Comparison of ENCODE assay signal across 10 cellular contexts in the genomic region with DNA sequence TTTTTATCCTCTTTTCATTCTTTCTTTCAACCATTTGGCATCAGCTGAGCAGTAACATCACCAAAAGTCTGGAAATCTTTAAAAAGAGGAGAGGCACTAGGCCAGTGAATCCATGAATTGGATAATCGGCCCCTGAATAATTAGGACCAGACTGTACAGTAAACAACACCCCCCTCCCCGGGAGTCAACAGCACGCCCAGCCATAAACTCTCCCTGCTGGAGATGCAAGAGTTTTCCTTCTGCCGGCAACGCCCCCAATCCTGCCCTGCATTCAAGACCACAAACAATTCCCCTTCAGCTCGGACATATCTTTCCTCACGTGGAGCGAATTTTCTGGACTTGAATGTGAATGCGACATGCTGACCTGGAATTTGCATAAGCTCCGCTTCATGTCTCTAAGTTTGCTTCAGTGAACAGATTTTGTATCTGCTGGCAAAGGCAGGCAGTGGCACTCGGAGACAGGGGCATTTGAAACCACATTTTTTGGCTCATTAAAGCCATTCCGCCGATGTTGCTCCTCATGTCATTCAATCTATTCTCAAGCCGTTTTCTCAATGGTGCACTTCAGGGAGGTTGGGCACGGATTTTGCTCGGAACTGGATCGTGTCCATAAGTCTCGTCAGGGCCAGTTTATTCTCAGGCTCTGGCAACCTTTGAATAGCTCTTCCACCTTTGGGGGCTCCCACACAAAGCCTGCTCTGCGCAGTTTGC. TPM values are rescaled to one million over a fixed set of nuclear protein-coding genes. Genes with fewer than 3 reads are reported as not detected.
DNase-seq lines count a peak whose midpoint lies in the region; ATAC-seq and TF ChIP-seq lines count a peak whose summit lies in the region.
"Had no signal": no experiment of that assay in that cellular context is flagged by ENCODE, and none has a peak within 500 bp of the region (broad histone marks: within the 10 kb centered on the region; RNA-seq: fewer than 3 reads in every experiment).

No MANE protein-coding gene starts in this region.

- no peaks in the 10 kb centered on the region for H3K79me2 ChIP-seq in DOHH2 (ENCODE audit: control insufficient read depth, low read length)
- H3K79me2 ChIP-seq in OCI-LY3 (ENCODE audit: low read length) = no peaks in the 10 kb centered on the region

- intact Hi-C loops in sciatic nerve (cut with DNase I) (no loop called here), right lobe of liver (cut with DNase I) (no loop called here)

- H3F3A ChIP-seq in DOHH2 (ENCODE audit: control insufficient read depth, insufficient read depth) = peaks cover 20% of the 10 kb centered on the region

- no peak for DNase-seq in glutamatergic neuron
- DNase-seq in sciatic nerve (ENCODE audit: low spot score) = no peak
- no peak for DNase-seq in T-helper 9 cell
- DNase-seq in NCI-H2107 treated with DMSO at 0.1 percent for 48 hours (lab: John Stamatoyannopoulos, UW; ENCODE audit: unreplicated experiment) = no peak
- DNase-seq in right lobe of liver = no peak
- DNase-seq: adrenal gland, mesendoderm had no signal

- H3K36me3 Mint-ChIP-seq in glutamatergic neuron (ENCODE audit: unreplicated experiment) = no peaks in the 10 kb centered on the region

- peak overlapping the region; percentile 46 for H3K4me3 ChIP-seq in DOHH2 (ENCODE audit: low read length)
- H3K4me3 ChIP-seq in OCI-LY3 (ENCODE audit: low read length) = peak overlapping the region; percentile 75
- no peak overlapping the region for H3K4me3 ChIP-seq in right lobe of liver
- H3K4me3 ChIP-seq: adrenal gland had no signal

- no peak for TF ChIP-seq CTCF in DOHH2 (IDR thresholded peaks at IDR 0.05; ENCODE audit: low read depth, low read length, poor library complexity, severe bottlenecking)
- TF ChIP-seq CTCF in OCI-LY3 (IDR thresholded peaks at IDR 0.05; ENCODE audit: low read depth, low read length) = no peak
- no peak for TF ChIP-seq CTCF in glutamatergic neuron (IDR thresholded peaks at IDR 0.05; ENCODE audit: partially characterized antibody, unreplicated experiment)
- TF ChIP-seq CTCF in right lobe of liver (IDR thresholded peaks at IDR 0.05) = no peak

- no peaks in the 10 kb centered on the region for H3K27me3 Mint-ChIP-seq in glutamatergic neuron (ENCODE audit: unreplicated experiment)

- 49% methylated on average over 18 of the region's 19 CpGs for WGBS in right lobe of liver (ENCODE audit: insufficient coverage, low coverage, low lambda C conversion rate, missing lambda C conversion rate)

- ATAC-seq in sciatic nerve = peak; percentile 42
- ATAC-seq in HG02981 (IDR thresholded peaks at IDR 0.05; ENCODE audit: unreplicated experiment) = no peak
- ATAC-seq in right lobe of liver = no peak

- peak overlapping the region; percentile 40 for H3K27ac Mint-ChIP-seq in glutamatergic neuron (ENCODE audit: unreplicated experiment)

- H3K27me3 ChIP-seq in DOHH2 (ENCODE audit: control insufficient read depth, low read length) (no peaks in the 10 kb centered on the region), OCI-LY3 (ENCODE audit: low read depth, low read length) (no peaks in the 10 kb centered on the region), right lobe of liver (no peaks in the 10 kb centered on the region)
- H3K27me3 ChIP-seq: adrenal gland had no signal

- H3K4me3 Mint-ChIP-seq in glutamatergic neuron (ENCODE audit: unreplicated experiment) = peak overlapping the region; percentile 37

- no peaks in the 10 kb centered on the region for H3K9me2 ChIP-seq in DOHH2 (replicated peaks; ENCODE audit: control insufficient read depth, low read length)

- H4K20me1 ChIP-seq in DOHH2 (ENCODE audit: control insufficient read depth, insufficient read depth, low read depth, low read length) (no peaks in the 10 kb centered on the region), OCI-LY3 (ENCODE audit: insufficient read depth, low read length) (no peaks in the 10 kb centered on the region)

- H3K36me3 ChIP-seq in DOHH2 (ENCODE audit: control insufficient read depth, low read length) = peaks cover 2% of the 10 kb centered on the region; the same call in 1 of the 2 replicates
- H3K36me3 ChIP-seq in OCI-LY3 (replicated peaks; ENCODE audit: low read depth, low read length) = no peaks in the 10 kb centered on the region
- no peaks in the 10 kb centered on the region for H3K36me3 ChIP-seq in right lobe of liver
- H3K36me3 ChIP-seq: adrenal gland had no signal

- peak overlapping the region; percentile 61 for H3K27ac ChIP-seq in DOHH2 (ENCODE audit: low read depth, low read length)
- H3K27ac ChIP-seq in OCI-LY3 (ENCODE audit: low read length) = no peak overlapping the region
- H3K27ac ChIP-seq in right lobe of liver = no peak overlapping the region
- H3K27ac ChIP-seq: adrenal gland had no signal

- no peaks in the 10 kb centered on the region for H3K9me3 ChIP-seq in DOHH2 (ENCODE audit: control insufficient read depth, insufficient read depth, low read length)
- H3K9me3 ChIP-seq in OCI-LY3 (ENCODE audit: insufficient read depth, low read length) = no peaks in the 10 kb centered on the region
- H3K9me3 ChIP-seq in right lobe of liver = no peaks in the 10 kb centered on the region
- H3K9me3 ChIP-seq: adrenal gland had no signal

- TF ChIP-seq POLR2A in right lobe of liver (IDR thresholded peaks at IDR 0.05) = no peak

- peaks cover 83% of the 10 kb centered on the region for H3K4me1 ChIP-seq in DOHH2 (ENCODE audit: control insufficient read depth, low read length)
- peaks cover 20% of the 10 kb centered on the region for H3K4me1 ChIP-seq in OCI-LY3 (ENCODE audit: low read length)
- no peaks in the 10 kb centered on the region for H3K4me1 ChIP-seq in right lobe of liver
- H3K4me1 ChIP-seq: adrenal gland had no signal

- H3K4me2 ChIP-seq in DOHH2 (ENCODE audit: low read length) = peak overlapping the region; percentile 59
- H3K4me2 ChIP-seq in OCI-LY3 (ENCODE audit: low read length) = peak overlapping the region; percentile 99

- peaks cover 10% of the 10 kb centered on the region for H3K9me3 Mint-ChIP-seq in glutamatergic neuron (ENCODE audit: unreplicated experiment)

- H2AFZ ChIP-seq in OCI-LY3 (ENCODE audit: low read depth, low read length) = peak overlapping the region; percentile 60

- H3K4me1 Mint-ChIP-seq in glutamatergic neuron (ENCODE audit: low read depth, unreplicated experiment) = peaks cover 23% of the 10 kb centered on the region

- H3K9ac ChIP-seq in OCI-LY3 (ENCODE audit: low read length) = peak overlapping the region; percentile 53

RNA-seq across cellular contexts. Expression of a gene that starts 38.0 kb away (rescaled TPM):
- 5.0 TPM for total RNA-seq in glutamatergic neuron (ENCODE audit: unreplicated experiment)
- 11.9 TPM for total RNA-seq in sciatic nerve
- total RNA-seq in right lobe of liver = 1 to 10 TPM; 3.7 to 6.5 (median 4.9) TPM

Comparison
In these comparisons a context has a peak if more than half of its experiments do, and no peak if none do; other contexts are left out.
1. H3K4me3 ChIP-seq: peak in DOHH2 (single experiment) and OCI-LY3 (single experiment); none in right lobe of liver (0 of 3).